Comparison of ENCODE assay signal across 15 cellular contexts in genomic region chr16:14098081-14098480, GRCh38. TPM values are rescaled to one million over a fixed set of nuclear protein-coding genes. Genes with fewer than 3 reads are reported as not detected.
DNase-seq lines count a peak whose midpoint lies in the region; ATAC-seq, FAIRE-seq and TF ChIP-seq lines count a peak whose summit lies in the region.
"Had no signal": no experiment of that assay in that cellular context is flagged by ENCODE, and none has a peak within 500 bp of the region (broad histone marks: within the 10 kb centered on the region; RNA-seq: fewer than 3 reads in every experiment).

No MANE protein-coding gene starts in this region.

- no peaks in the 10 kb centered on the region for H3K36me3 ChIP-seq in left ventricle myocardium inferior
- H3K36me3 ChIP-seq in right atrium auricular region = no peaks in the 10 kb centered on the region
- no peaks in the 10 kb centered on the region for H3K36me3 ChIP-seq in muscle layer of duodenum (ENCODE audit: control insufficient read depth in 1 of 2, insufficient read depth in 2 of 2, low read length in 2 of 2)

- H3K27me3 ChIP-seq in left ventricle myocardium inferior (ENCODE audit: low read depth) = no peaks in the 10 kb centered on the region
- no peaks in the 10 kb centered on the region for H3K27me3 ChIP-seq in right atrium auricular region
- no peaks in the 10 kb centered on the region for H3K27me3 ChIP-seq in muscle layer of duodenum (ENCODE audit: low read depth, low read length)

- H3K27ac ChIP-seq in left ventricle myocardium inferior (replicated peaks) (peak overlapping the region; percentile 13), right atrium auricular region (peak overlapping the region in 1 of 2 donors; percentile 1), epithelial cell of prostate (peak overlapping the region; percentile 54), muscle layer of duodenum (ENCODE audit: low read length) (peak overlapping the region; percentile 21)

- H3K4me3 ChIP-seq in left ventricle myocardium inferior (no peak overlapping the region), right atrium auricular region (no peak overlapping the region), muscle layer of duodenum (ENCODE audit: low read depth in 1 of 2, low read length in 2 of 2) (peak overlapping the region in 1 of 2 donors; percentile 8)

- TF ChIP-seq POLR2A in H54 (IDR thresholded peaks at IDR 0.05; ENCODE audit: low read depth, low read length) = no peak

- DNase-seq in left ventricle myocardium inferior (no peak), right atrium auricular region (ENCODE audit: low spot score) (no peak), epithelial cell of prostate (ENCODE audit: low read depth, low spot score) (no peak), NCI-H2107 treated with DMSO at 0.1 percent for 48 hours (lab: John Stamatoyannopoulos, UW; ENCODE audit: unreplicated experiment) (no peak), H54 (ENCODE audit: insufficient read length, low spot score) (no peak)
- no peak for DNase-seq in stimulated activated CD4-positive, alpha-beta T cell treated with anti-CD3 and anti-CD28 coated beads, Interleukin-2, amount 100 ng/mL, for 48 hours
- DNase-seq: activated CD4-positive, CD25-positive, alpha-beta regulatory T cell; activated naive CD4-positive, alpha-beta T cell treated with Interleukin-2 at 50 U/mL for 16 hours; effector memory CD8-positive, alpha-beta T cell; kidney; right cardiac atrium; stimulated activated CD4-positive, alpha-beta T cell treated with anti-CD3 and anti-CD28 coated beads, Interleukin-4, amount 100 ng/mL, for 24 hours had no signal

- ATAC-seq in HG03039 (IDR thresholded peaks at IDR 0.05; ENCODE audit: unreplicated experiment) = no peak
- ATAC-seq: effector memory CD8-positive, alpha-beta T cell; natural killer cell treated with Interleukin-12 subunit alpha and Interleukin-12 subunit beta and Interleukin-15 and Interleukin-18, amount 100 ng/mL, for 72 hours; right cardiac atrium had no signal

- TF ChIP-seq CTCF in left ventricle myocardium inferior (IDR thresholded peaks at IDR 0.05; ENCODE audit: borderline replicate concordance) (no peak), right atrium auricular region (IDR thresholded peaks at IDR 0.05) (no peak)

- intact Hi-C loops in left ventricle myocardium inferior (cut with micrococcal nuclease) = no loop called here

- H3K9me3 ChIP-seq in left ventricle myocardium inferior (replicated peaks) = no peaks in the 10 kb centered on the region
- no peaks in the 10 kb centered on the region for H3K9me3 ChIP-seq in right atrium auricular region
- no peaks in the 10 kb centered on the region for H3K9me3 ChIP-seq in muscle layer of duodenum (ENCODE audit: control insufficient read depth in 1 of 2, low read length in 2 of 2)

- FAIRE-seq in H54 (lab: Jason Lieb, UNC) = no peak
- FAIRE-seq: kidney had no signal

- H3K4me1 ChIP-seq in left ventricle myocardium inferior = peaks cover 72% of the 10 kb centered on the region
- peaks cover 0 to 56% of the 10 kb centered on the region in 2 donors for H3K4me1 ChIP-seq in right atrium auricular region
- peaks cover 14 to 21% of the 10 kb centered on the region in 2 donors for H3K4me1 ChIP-seq in muscle layer of duodenum (ENCODE audit: control insufficient read depth in 1 of 2, insufficient read depth in 2 of 2, low read length in 2 of 2)

RNA-seq across cellular contexts. Expression of gene MRTFB, which starts 27.0 kb away (rescaled TPM):
- total RNA-seq in left ventricle myocardium inferior = 24.3 TPM
- 10 to 100 TPM; 38.6 to 46.5 TPM for total RNA-seq in right atrium auricular region
